ENCODE assay signal across 1 cellular context in the genomic region with DNA sequence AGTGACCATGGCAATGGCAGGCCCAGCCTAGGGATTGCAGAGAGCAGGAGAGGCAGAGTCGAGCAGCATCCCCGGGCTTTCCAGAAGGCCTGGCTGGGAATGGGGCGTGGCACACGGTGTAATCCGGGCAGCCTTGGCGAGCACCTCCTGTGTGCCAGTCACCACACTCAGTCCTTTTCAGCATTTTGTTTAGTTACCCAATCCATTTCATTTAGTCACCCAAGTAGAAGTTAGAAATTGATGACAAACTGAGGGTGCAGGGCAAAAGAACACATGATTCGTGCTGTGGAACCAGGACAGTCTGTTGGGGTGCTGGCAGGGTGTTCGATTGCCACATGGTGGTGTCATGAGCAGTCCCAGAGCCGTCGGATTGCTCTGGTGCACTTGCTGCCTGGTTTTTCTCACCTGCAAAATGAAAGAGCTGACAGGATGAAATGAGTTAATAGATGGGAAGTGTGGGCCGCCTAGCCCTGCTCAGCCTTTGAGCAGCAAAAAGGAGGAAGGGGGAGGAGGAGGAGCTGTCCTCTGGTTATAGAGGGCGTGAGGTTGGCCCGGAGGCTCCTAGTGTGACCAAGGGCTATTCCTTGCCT.
TF ChIP-seq lines count a peak whose summit lies in the region.

No MANE protein-coding gene starts in this region.

TF ChIP-seq in HepG2, 621 proteins besides CTCF, POLR2A, EP300 and RAD21 (continued from another document):
- TF ChIP-seq IRF1 (CRISPR knock-in tag; IDR thresholded peaks at IDR 0.05; ENCODE audit: low read depth) = no peak
- no peak for TF ChIP-seq AGO1 (IDR thresholded peaks at IDR 0.05; ENCODE audit: low read depth, low read length, poor library complexity, severe bottlenecking)
- TF ChIP-seq SMC3 (IDR thresholded peaks at IDR 0.05; ENCODE audit: low read length) = peak; percentile 30; the same call in 1 of the 2 replicates
- TF ChIP-seq RBAK (CRISPR knock-in tag; IDR thresholded peaks at IDR 0.05) = no peak
- TF ChIP-seq DNMT1 (CRISPR knock-in tag; IDR thresholded peaks at IDR 0.05) = no peak
- TF ChIP-seq ATF7-NPFF (CRISPR knock-in tag; IDR thresholded peaks at IDR 0.05; ENCODE audit: low read depth) = no peak
- TF ChIP-seq PPARG (CRISPR knock-in tag; conservative IDR thresholded peaks at IDR 0.05) = no peak
- no peak for TF ChIP-seq ZNF251 (CRISPR knock-in tag; IDR thresholded peaks at IDR 0.05)
- no peak for TF ChIP-seq WIZ (CRISPR knock-in tag; IDR thresholded peaks at IDR 0.05)
- TF ChIP-seq STAG1 (CRISPR knock-in tag; IDR thresholded peaks at IDR 0.05) = peak; percentile 67
- TF ChIP-seq HNF4A (CRISPR knock-in tag; IDR thresholded peaks at IDR 0.05) = no peak
